In the genomic region with DNA sequence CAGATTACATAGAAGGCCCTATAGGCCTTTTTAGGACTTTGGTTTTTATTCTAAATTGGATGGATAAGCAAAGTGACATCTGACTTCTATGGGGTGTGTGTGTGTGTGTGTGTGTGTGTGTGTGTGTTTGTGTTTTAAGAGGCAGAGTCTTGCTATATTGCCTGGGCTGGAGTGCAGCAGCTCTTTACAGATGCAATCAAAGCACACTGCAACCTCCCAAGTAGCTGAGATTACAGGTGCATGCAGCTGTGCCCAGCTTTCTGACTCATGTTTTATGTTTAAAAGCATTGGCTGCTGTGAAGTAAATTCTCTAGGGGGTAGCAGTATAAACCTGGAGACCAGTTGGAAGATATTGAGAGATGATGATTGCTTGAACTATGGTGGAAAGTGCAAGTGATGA, we compare ENCODE assay signal across 17 cellular contexts. TPM values are rescaled to one million over a fixed set of nuclear protein-coding genes. Genes with fewer than 3 reads are reported as not detected.
DNase-seq lines count a peak whose midpoint lies in the region; TF ChIP-seq lines count a peak whose summit lies in the region.
"Had no signal": no experiment of that assay in that cellular context is flagged by ENCODE, and none has a peak within 500 bp of the region (broad histone marks: within the 10 kb centered on the region; RNA-seq: fewer than 3 reads in every experiment).

No MANE protein-coding gene starts in this region.

- H3K9me3 ChIP-seq in MG63: no peaks in the 10 kb centered on the region
- H3K9me3 ChIP-seq in osteoblast (ENCODE audit: low read depth, low read length): no peaks in the 10 kb centered on the region
- H3K9me3 ChIP-seq: SK-N-SH had no signal

- H3K4me3 ChIP-seq in MG63: no peak overlapping the region
- no peak overlapping the region for H3K4me3 ChIP-seq in fibroblast of the aortic adventitia (ENCODE audit: low read depth, low read length)
- H3K4me3 ChIP-seq in osteoblast (ENCODE audit: insufficient read depth, low read length): no peak overlapping the region

- H4K20me1 ChIP-seq in osteoblast (ENCODE audit: insufficient read depth, low read length): no peaks in the 10 kb centered on the region

- H3K4me2 ChIP-seq in osteoblast (ENCODE audit: insufficient read depth, low read length): no peak overlapping the region
- H3K4me2 ChIP-seq: SK-N-SH had no signal

- H3K79me2 ChIP-seq in osteoblast (ENCODE audit: insufficient read depth, low read length): no peaks in the 10 kb centered on the region

- TF ChIP-seq CTCF in fibroblast of the aortic adventitia (IDR thresholded peaks at IDR 0.05; ENCODE audit: insufficient read depth, low read length) (no peak), osteoblast (IDR thresholded peaks at IDR 0.05; ENCODE audit: extremely low read depth, low read depth, low read length) (no peak)

- no peaks in the 10 kb centered on the region for H3K27me3 ChIP-seq in MG63
- H3K27me3 ChIP-seq in osteoblast (ENCODE audit: insufficient read depth, low read length): peaks cover 5% of the 10 kb centered on the region

- DNase-seq in HCEC 1CT: peak; percentile 20
- peak; percentile 13 for DNase-seq in MG63
- DNase-seq in fibroblast of the aortic adventitia (ENCODE audit: low read depth): peak; percentile 51
- DNase-seq in osteoblast (ENCODE audit: insufficient read length, low spot score, missing footprints): no peak
- no peak for DNase-seq in superior temporal gyrus (ENCODE audit: extremely low spot score)
- DNase-seq in dermis blood vessel endothelial cell: no peak
- DNase-seq in hippocampal formation (lab: John Stamatoyannopoulos, UW): no peak
- DNase-seq: CD4-positive, CD25-positive, alpha-beta regulatory T cell; COR-L47; DMS79 treated with DMSO at 0.1 percent for 48 hours; NCI-H1694; NCI-H2081 treated with DMSO at 0.1 percent for 48 hours; NCI-H2227 treated with DMSO at 0.1 percent for 48 hours; NCI-H510A; NK-92 treated with Interleukin-12 subunit alpha and Interleukin-12 subunit beta, amount 100 ng/mL, for 24 hours; SIG-M5; SK-N-SH had no signal

- no peaks in the 10 kb centered on the region for H3K36me3 ChIP-seq in MG63
- H3K36me3 ChIP-seq in osteoblast (ENCODE audit: insufficient read depth, low read length): no peaks in the 10 kb centered on the region

- no peak overlapping the region for H2AFZ ChIP-seq in osteoblast (ENCODE audit: low read length)

- H3K4me1 ChIP-seq in osteoblast (ENCODE audit: insufficient read depth, low read length): peaks cover 15% of the 10 kb centered on the region

- H3K27ac ChIP-seq in osteoblast (ENCODE audit: low read depth, low read length): peak overlapping the region; percentile 50

RNA-seq across cellular contexts. Expression of a gene that starts 12.4 kb away (rescaled TPM):
- total RNA-seq in MG63 (2014; rRNA removed; shearing (Covaris generic); ENCODE audit: low replicate concordance): 12.8 and 17.2 TPM in 2 replicates
- total RNA-seq in fibroblast of the aortic adventitia (ENCODE audit: low replicate concordance) (55.3 and 126 TPM in 2 replicates), osteoblast (51.3 and 51.8 TPM in 2 replicates), dermis blood vessel endothelial cell (23.0 and 25.5 TPM in 2 replicates)

RNA-seq across cellular contexts. Expression of a gene that starts 34.5 kb away (rescaled TPM):
- 2,302 and 3,969 TPM in 2 replicates for total RNA-seq in MG63 (2014; rRNA removed; shearing (Covaris generic); ENCODE audit: low replicate concordance)
- total RNA-seq in fibroblast of the aortic adventitia (ENCODE audit: low replicate concordance) (935 and 1,772 TPM in 2 replicates), osteoblast (827 and 962 TPM in 2 replicates), dermis blood vessel endothelial cell (892 and 958 TPM in 2 replicates)

Comparison
In these comparisons a context has a peak if more than half of its experiments do, and no peak if none do; other contexts are left out.
1. DNase-seq: peak in HCEC 1CT (single experiment), MG63 (single experiment) and fibroblast of the aortic adventitia (single experiment); none in osteoblast (single experiment), superior temporal gyrus (single experiment), dermis blood vessel endothelial cell (single experiment) and hippocampal formation (0 of 2).